8 cellular contexts compared by ENCODE assay signal in genomic region chr21:33374874-33375644, GRCh38. TPM values are rescaled to one million over a fixed set of nuclear protein-coding genes. Genes with fewer than 3 reads are reported as not detected.
DNase-seq lines count a peak whose midpoint lies in the region; ATAC-seq, FAIRE-seq and TF ChIP-seq lines count a peak whose summit lies in the region.
"Had no signal": no experiment of that assay in that cellular context is flagged by ENCODE, and none has a peak within 500 bp of the region (broad histone marks: within the 10 kb centered on the region; RNA-seq: fewer than 3 reads in every experiment).

No MANE protein-coding gene starts in this region.

- H3K79me2 ChIP-seq in Loucy (ENCODE audit: insufficient read depth, low read length) = no peaks in the 10 kb centered on the region

- TF ChIP-seq CTCF in Loucy (conservative IDR thresholded peaks at IDR 0.05; ENCODE audit: low read length) (0 out of 2 replicates have a peak, but pooled peaks have one; percentile 2), endodermal cell (conservative IDR thresholded peaks at IDR 0.05) (peak; percentile 21)

- no peak overlapping the region for H3K27ac Mint-ChIP-seq in endodermal cell
- H3K27ac Mint-ChIP-seq: neural progenitor cell had no signal

- DNase-seq in endodermal cell = no peak
- peak; percentile 76 for DNase-seq in small intestine
- DNase-seq in DMS79 (lab: John Stamatoyannopoulos, UW) = no peak

- H3K27me3 ChIP-seq in Loucy (ENCODE audit: insufficient read depth, low read length, poor library complexity, severe bottlenecking) (no peaks in the 10 kb centered on the region), endodermal cell (ENCODE audit: control insufficient read depth, insufficient read depth, low read length, poor library complexity, severe bottlenecking) (no peaks in the 10 kb centered on the region), small intestine (ENCODE audit: control insufficient read depth in 2 of 2, insufficient read depth in 2 of 2, low read length in 2 of 2) (no peaks in the 10 kb centered on the region)
- H3K27me3 ChIP-seq: neural progenitor cell had no signal

- no peaks in the 10 kb centered on the region for H4K20me1 ChIP-seq in Loucy (ENCODE audit: insufficient read depth, low read length, poor library complexity, severe bottlenecking)

- H3K27ac ChIP-seq in endodermal cell (ENCODE audit: low read depth, low read length) = no peak overlapping the region
- peak overlapping the region in 1 of 2 donors; percentile 36 for H3K27ac ChIP-seq in small intestine (ENCODE audit: low read depth in 1 of 2, low read length in 1 of 2)
- H3K27ac ChIP-seq: neural progenitor cell had no signal

- H3K4me3 Mint-ChIP-seq in endodermal cell = no peak overlapping the region
- H3K4me3 Mint-ChIP-seq: neural progenitor cell had no signal

- ATAC-seq in GM18511 (IDR thresholded peaks at IDR 0.05; ENCODE audit: unreplicated experiment) (peak; percentile 30), GM18517 (IDR thresholded peaks at IDR 0.05; ENCODE audit: unreplicated experiment) (no peak), HG03135 (IDR thresholded peaks at IDR 0.05; ENCODE audit: unreplicated experiment) (no peak)

- H3K9me2 ChIP-seq in Loucy (replicated peaks; ENCODE audit: low read depth, low read length) = no peaks in the 10 kb centered on the region

- no peaks in the 10 kb centered on the region for H3K4me1 Mint-ChIP-seq in endodermal cell
- H3K4me1 Mint-ChIP-seq: neural progenitor cell had no signal

- no peak overlapping the region for H3K4me3 ChIP-seq in Loucy (ENCODE audit: low read length, poor library complexity, severe bottlenecking)
- H3K4me3 ChIP-seq in endodermal cell (ENCODE audit: low read length) = no peak overlapping the region
- no peak overlapping the region for H3K4me3 ChIP-seq in small intestine (ENCODE audit: low read depth in 1 of 2, low read length in 2 of 2)
- H3K4me3 ChIP-seq: neural progenitor cell had no signal

- no peak overlapping the region for H2AFZ ChIP-seq in Loucy (ENCODE audit: low read length)
- H2AFZ ChIP-seq: neural progenitor cell had no signal

- H3K4me2 ChIP-seq in Loucy (ENCODE audit: low read depth, low read length, poor library complexity, severe bottlenecking) = no peak overlapping the region
- H3K4me2 ChIP-seq: neural progenitor cell had no signal

- H3K9me3 Mint-ChIP-seq in endodermal cell = no peaks in the 10 kb centered on the region

- H3K36me3 Mint-ChIP-seq in endodermal cell (ENCODE audit: low read depth) = no peaks in the 10 kb centered on the region
- H3K36me3 Mint-ChIP-seq: neural progenitor cell had no signal

- no peaks in the 10 kb centered on the region for H3K27me3 Mint-ChIP-seq in endodermal cell (ENCODE audit: insufficient read depth)

- H3K9me3 ChIP-seq in Loucy (ENCODE audit: insufficient read depth, low read depth, low read length) = no peaks in the 10 kb centered on the region
- H3K9me3 ChIP-seq in endodermal cell (ENCODE audit: control insufficient read depth, low read length) = no peaks in the 10 kb centered on the region
- H3K9me3 ChIP-seq in small intestine (ENCODE audit: control insufficient read depth, low read depth) = no peaks in the 10 kb centered on the region

- peaks cover 25% of the 10 kb centered on the region for H3K4me1 ChIP-seq in Loucy (ENCODE audit: insufficient read depth, low read length, poor library complexity, severe bottlenecking)
- no peaks in the 10 kb centered on the region for H3K4me1 ChIP-seq in endodermal cell (ENCODE audit: control insufficient read depth, insufficient read depth, low read length)
- H3K4me1 ChIP-seq in small intestine (ENCODE audit: control insufficient read depth in 2 of 2, insufficient read depth in 1 of 2, low read depth in 1 of 2, low read length in 1 of 2) = no peaks in the 10 kb centered on the region
- H3K4me1 ChIP-seq: neural progenitor cell had no signal

- no peaks in the 10 kb centered on the region for H3K36me3 ChIP-seq in Loucy (ENCODE audit: insufficient read depth, low read length)
- H3K36me3 ChIP-seq in endodermal cell (ENCODE audit: control insufficient read depth, insufficient read depth, low read length) = no peaks in the 10 kb centered on the region
- H3K36me3 ChIP-seq in small intestine (ENCODE audit: control insufficient read depth in 2 of 2, insufficient read depth in 2 of 2, low read length in 2 of 2) = no peaks in the 10 kb centered on the region
- H3K36me3 ChIP-seq: neural progenitor cell had no signal

- H3K9ac ChIP-seq in Loucy (ENCODE audit: low read depth, low read length, poor library complexity, severe bottlenecking) = no peak overlapping the region
- peak overlapping the region; percentile 1 for H3K9ac ChIP-seq in endodermal cell (ENCODE audit: extremely low read depth, low read length, poor library complexity, severe bottlenecking)
- H3K9ac ChIP-seq: neural progenitor cell had no signal

- H3F3A ChIP-seq in Loucy (ENCODE audit: low read depth) = no peaks in the 10 kb centered on the region

- WGBS in endodermal cell (ENCODE audit: insufficient coverage in 1 of 2, insufficient read length in 1 of 2), 2 experiments = 76 to 77% methylated on average over 6 to 7 of the region's 7 CpGs
- WGBS in small intestine, 3 donors = 47 to 54% (median 51%) methylated on average over 7 of the region's 7 CpGs

- FAIRE-seq in small intestine (lab: Jason Lieb, UNC) = no peak

RNA-seq across cellular contexts. Expression of gene IFNGR2, which starts 28.2 kb away (rescaled TPM):
- 10 to 100 TPM; 41.9 to 55.1 TPM for total RNA-seq in endodermal cell
- 51.0 TPM for polyA plus RNA-seq in endodermal cell (2013, experiment 1 of 2)
- 49.7 TPM for polyA plus RNA-seq in endodermal cell (2013, experiment 2 of 2)
- polyA plus RNA-seq in small intestine = 10 to 100 TPM; 42.8 to 69.2 (median 68.4) TPM

RNA-seq across cellular contexts. Expression of gene IFNAR1, which starts 50.3 kb away (rescaled TPM):
- total RNA-seq in endodermal cell = 10 to 100 TPM; 11.7 to 16.9 TPM
- polyA plus RNA-seq in endodermal cell (2013, experiment 1 of 2) = 20.8 TPM
- 18.7 TPM for polyA plus RNA-seq in endodermal cell (2013, experiment 2 of 2)
- polyA plus RNA-seq in small intestine = 10 to 100 TPM in 1 of 3 donors, 1 to 10 TPM in 2; 6.0 to 25.5 (median 9.2) TPM
